Comparison of ENCODE assay signal across 11 cellular contexts in the genomic region with DNA sequence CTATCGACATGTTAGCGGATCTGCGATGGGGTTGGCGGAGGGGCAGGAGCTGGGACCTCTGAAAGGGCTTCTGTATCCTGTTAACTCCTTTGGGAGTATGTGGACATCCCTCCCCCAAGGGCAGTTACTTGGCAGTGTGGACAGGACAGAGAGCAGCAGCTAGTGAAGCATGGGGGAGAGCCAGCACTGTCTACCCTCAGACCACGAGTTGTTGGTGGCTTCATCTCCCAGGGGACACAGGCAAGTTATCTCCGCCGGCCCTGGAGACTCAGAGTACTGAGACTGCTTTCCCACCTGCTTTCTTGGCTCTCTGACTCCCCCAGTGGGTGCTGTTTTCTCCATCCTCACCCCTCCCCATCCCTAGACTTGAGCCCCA. TPM values are rescaled to one million over a fixed set of nuclear protein-coding genes. Genes with fewer than 3 reads are reported as not detected.
DNase-seq lines count a peak whose midpoint lies in the region; ATAC-seq and TF ChIP-seq lines count a peak whose summit lies in the region.
"Had no signal": no experiment of that assay in that cellular context is flagged by ENCODE, and none has a peak within 500 bp of the region (broad histone marks: within the 10 kb centered on the region; RNA-seq: fewer than 3 reads in every experiment).

No MANE protein-coding gene starts in this region.

- no peaks in the 10 kb centered on the region for H4K20me1 ChIP-seq in MM.1S (ENCODE audit: insufficient read depth, low read length)

- H3K36me3 Mint-ChIP-seq in activated T-cell treated with anti-CD3 and anti-CD28 coated beads, Interleukin-2, amount 50 U/mL, for 72 hours (ENCODE audit: insufficient read depth in 2 of 2) = peaks cover 0 to under 1% of the 10 kb centered on the region in 2 donors
- H3K36me3 Mint-ChIP-seq in activated T-cell treated with anti-CD3 and anti-CD28 coated beads, Interleukin-2, amount 50 U/mL, for 4 hours (ENCODE audit: insufficient read depth) = no peaks in the 10 kb centered on the region
- H3K36me3 Mint-ChIP-seq in stimulated activated naive B cell treated with anti-CD40 and anti-IgM and Interleukin-4, amounts not matched to agents 10 μg/mL and 1 μg/mL and 100 μg/mL, for 72 hours = no peaks in the 10 kb centered on the region
- H3K36me3 Mint-ChIP-seq in Calu3 (ENCODE audit: insufficient read depth, unreplicated experiment) = peaks cover 26% of the 10 kb centered on the region
- H3K36me3 Mint-ChIP-seq in activated CD4-positive, alpha-beta T cell treated with anti-CD3 and anti-CD28 coated beads, Interleukin-2, amount 10 ng/mL, durations not matched to agents 24 days and 14 days (ENCODE audit: low read depth) = peaks cover under 1% of the 10 kb centered on the region

- H3K27ac ChIP-seq in MM.1S (ENCODE audit: low read length) (no peak overlapping the region), heart right ventricle (peak overlapping the region in 8 of 10 donors; percentile 19 to 64 (median 40))

- H2AFZ ChIP-seq in MM.1S (ENCODE audit: low read length) = no peak overlapping the region

- H3K4me2 ChIP-seq in MM.1S (ENCODE audit: low read depth, low read length) = peak overlapping the region; percentile 16; the same call in 1 of the 2 replicates

- H3K4me1 Mint-ChIP-seq in activated T-cell treated with anti-CD3 and anti-CD28 coated beads, Interleukin-2, amount 50 U/mL, for 72 hours (ENCODE audit: low read depth) = peaks cover 11% of the 10 kb centered on the region
- no peaks in the 10 kb centered on the region for H3K4me1 Mint-ChIP-seq in activated T-cell treated with anti-CD3 and anti-CD28 coated beads, Interleukin-2, amount 50 U/mL, for 4 hours (ENCODE audit: low read depth)
- peaks cover 16 to 17% of the 10 kb centered on the region in 2 donors for H3K4me1 Mint-ChIP-seq in stimulated activated naive B cell treated with anti-CD40 and anti-IgM and Interleukin-4, amounts not matched to agents 10 μg/mL and 1 μg/mL and 100 μg/mL, for 72 hours
- peaks cover 23% of the 10 kb centered on the region for H3K4me1 Mint-ChIP-seq in Calu3 (ENCODE audit: low read depth, unreplicated experiment)
- H3K4me1 Mint-ChIP-seq in activated CD4-positive, alpha-beta T cell treated with anti-CD3 and anti-CD28 coated beads, Interleukin-2, amount 10 ng/mL, durations not matched to agents 24 days and 14 days = peaks cover 2% of the 10 kb centered on the region

- intact Hi-C loops in heart right ventricle (cut with DNase I) = loop anchor here (1.0 to 10.0 kb wide), 15 partner anchors 47 to 274 kb away; a partner anchor contains a TSS
- intact Hi-C loops in Calu3 (cut with micrococcal nuclease; ENCODE audit: unreplicated experiment) = loop anchor here (1.0 to 5.0 kb wide), 2 partner anchors 101 to 177 kb away; no protein-coding TSS in a partner anchor
- intact Hi-C loops in activated CD4-positive, alpha-beta T cell treated with anti-CD3 and anti-CD28 coated beads, Interleukin-2, amount 10 ng/mL, durations not matched to agents 24 days and 14 days (cut with micrococcal nuclease) = loop anchor here (1.0 to 2.0 kb wide), 2 partner anchors 102 to 178 kb away; no protein-coding TSS in a partner anchor

- H3K36me3 ChIP-seq in MM.1S (replicated peaks; ENCODE audit: insufficient read depth, low read length) (no peaks in the 10 kb centered on the region), heart right ventricle (no peaks in the 10 kb centered on the region)

- no peak overlapping the region for H3K27ac Mint-ChIP-seq in activated T-cell treated with anti-CD3 and anti-CD28 coated beads, Interleukin-2, amount 50 U/mL, for 72 hours
- H3K27ac Mint-ChIP-seq in stimulated activated naive B cell treated with anti-CD40 and anti-IgM and Interleukin-4, amounts not matched to agents 10 μg/mL and 1 μg/mL and 100 μg/mL, for 72 hours = no peak overlapping the region
- no peak overlapping the region for H3K27ac Mint-ChIP-seq in Calu3 (ENCODE audit: unreplicated experiment)
- no peak overlapping the region for H3K27ac Mint-ChIP-seq in activated CD4-positive, alpha-beta T cell treated with anti-CD3 and anti-CD28 coated beads, Interleukin-2, amount 10 ng/mL, durations not matched to agents 24 days and 14 days
- H3K27ac Mint-ChIP-seq: activated T-helper 1 cell treated with anti-CD3 and anti-CD28 coated beads, Interleukin-12 subunit alpha, Interleukin-12 subunit beta, Interleukin-2, Interleukin-4 antibody, amounts not matched to agents 30 ng/mL and 10 ng/mL and 1 ng/mL, durations not matched to agents 14 hours and 24 hours and 36 hours; dendritic cell treated with granulocyte-macrophage colony-stimulating factor and Interleukin-4, amounts not matched to agents 40 ng/mL and 50 ng/mL, for 4 days had no signal

- H3K9me3 ChIP-seq in MM.1S (replicated peaks; ENCODE audit: insufficient read depth, low read length) = no peaks in the 10 kb centered on the region
- no peaks in the 10 kb centered on the region for H3K9me3 ChIP-seq in heart right ventricle

- CTCF ChIA-PET in Calu3 (lab: Charles Lee) = interaction anchor here (0.7 to 3.3 kb wide), 17 partner anchors 9 to 215 kb away, joined by 3 to 78 read pairs (median 3); a partner anchor contains a TSS

- H3K79me2 ChIP-seq in MM.1S (ENCODE audit: low read length) = no peaks in the 10 kb centered on the region

- H3K9me3 Mint-ChIP-seq in activated T-cell treated with anti-CD3 and anti-CD28 coated beads, Interleukin-2, amount 50 U/mL, for 72 hours = no peaks in the 10 kb centered on the region
- no peaks in the 10 kb centered on the region for H3K9me3 Mint-ChIP-seq in activated T-cell treated with anti-CD3 and anti-CD28 coated beads, Interleukin-2, amount 50 U/mL, for 4 hours
- no peaks in the 10 kb centered on the region for H3K9me3 Mint-ChIP-seq in stimulated activated naive B cell treated with anti-CD40 and anti-IgM and Interleukin-4, amounts not matched to agents 10 μg/mL and 1 μg/mL and 100 μg/mL, for 72 hours
- no peaks in the 10 kb centered on the region for H3K9me3 Mint-ChIP-seq in Calu3 (ENCODE audit: low read depth, unreplicated experiment)
- no peaks in the 10 kb centered on the region for H3K9me3 Mint-ChIP-seq in activated CD4-positive, alpha-beta T cell treated with anti-CD3 and anti-CD28 coated beads, Interleukin-2, amount 10 ng/mL, durations not matched to agents 24 days and 14 days
- H3K9me3 Mint-ChIP-seq: activated T-helper 1 cell treated with anti-CD3 and anti-CD28 coated beads, Interleukin-12 subunit alpha, Interleukin-12 subunit beta, Interleukin-2, Interleukin-4 antibody, amounts not matched to agents 30 ng/mL and 10 ng/mL and 1 ng/mL, durations not matched to agents 14 hours and 24 hours and 36 hours; dendritic cell treated with granulocyte-macrophage colony-stimulating factor and Interleukin-4, amounts not matched to agents 40 ng/mL and 50 ng/mL, for 4 days had no signal

- H3K27me3 ChIP-seq in MM.1S (replicated peaks; ENCODE audit: insufficient read depth, low read length) (peaks cover 14% of the 10 kb centered on the region), heart right ventricle (peaks cover 0 to 12% (median 0%) of the 10 kb centered on the region in 7 donors)

- H3F3A ChIP-seq in MM.1S (ENCODE audit: insufficient read depth, low read length) = peaks cover 5% of the 10 kb centered on the region

- no peak for DNase-seq in activated T-cell treated with anti-CD3 and anti-CD28 coated beads, Interleukin-2, amount 50 U/mL, for 72 hours
- DNase-seq in activated T-cell treated with anti-CD3 and anti-CD28 coated beads, Interleukin-2, amount 50 U/mL, for 4 hours = no peak
- DNase-seq in MM.1S (no peak), heart right ventricle (peak in 1 of 2 donors; percentile 9), Calu3 (no peak)
- no peak for DNase-seq in stimulated activated naive B cell treated with anti-CD40 and anti-IgM and Interleukin-4, amounts not matched to agents 10 μg/mL and 1 μg/mL and 100 μg/mL, for 72 hours
- no peak for DNase-seq in activated CD4-positive, alpha-beta T cell treated with anti-CD3 and anti-CD28 coated beads, Interleukin-2, amount 10 ng/mL, durations not matched to agents 24 days and 14 days

- H3K4me1 ChIP-seq in MM.1S (ENCODE audit: low read length) = no peaks in the 10 kb centered on the region
- H3K4me1 ChIP-seq in heart right ventricle = peaks cover 4 to 48% (median 25%) of the 10 kb centered on the region in 9 donors

- TF ChIP-seq CTCF in MM.1S (IDR thresholded peaks at IDR 0.05; ENCODE audit: low read length) (no peak), heart right ventricle (IDR thresholded peaks at IDR 0.05) (no peak), Calu3 (IDR thresholded peaks at IDR 0.05; ENCODE audit: unreplicated experiment) (no peak)

- no peak overlapping the region for H3K4me3 Mint-ChIP-seq in activated T-cell treated with anti-CD3 and anti-CD28 coated beads, Interleukin-2, amount 50 U/mL, for 72 hours
- H3K4me3 Mint-ChIP-seq in activated T-cell treated with anti-CD3 and anti-CD28 coated beads, Interleukin-2, amount 50 U/mL, for 4 hours = no peak overlapping the region
- peak overlapping the region in 1 of 2 donors; percentile 26 for H3K4me3 Mint-ChIP-seq in stimulated activated naive B cell treated with anti-CD40 and anti-IgM and Interleukin-4, amounts not matched to agents 10 μg/mL and 1 μg/mL and 100 μg/mL, for 72 hours
- no peak overlapping the region for H3K4me3 Mint-ChIP-seq in Calu3 (ENCODE audit: low read depth, unreplicated experiment)
- no peak overlapping the region for H3K4me3 Mint-ChIP-seq in activated CD4-positive, alpha-beta T cell treated with anti-CD3 and anti-CD28 coated beads, Interleukin-2, amount 10 ng/mL, durations not matched to agents 24 days and 14 days
- H3K4me3 Mint-ChIP-seq: activated T-helper 1 cell treated with anti-CD3 and anti-CD28 coated beads, Interleukin-12 subunit alpha, Interleukin-12 subunit beta, Interleukin-2, Interleukin-4 antibody, amounts not matched to agents 30 ng/mL and 10 ng/mL and 1 ng/mL, durations not matched to agents 14 hours and 24 hours and 36 hours; dendritic cell treated with granulocyte-macrophage colony-stimulating factor and Interleukin-4, amounts not matched to agents 40 ng/mL and 50 ng/mL, for 4 days had no signal

- ATAC-seq in activated T-cell treated with anti-CD3 and anti-CD28 coated beads, Interleukin-2, amount 50 U/mL, for 72 hours (replicated peaks in 1 of 2) = peak; percentile 2
- ATAC-seq in activated T-cell treated with anti-CD3 and anti-CD28 coated beads, Interleukin-2, amount 50 U/mL, for 4 hours = no peak
- peak in 3 of 8 donors; percentile 10 to 33 (median 22) for ATAC-seq in heart right ventricle
- ATAC-seq in stimulated activated naive B cell treated with anti-CD40 and anti-IgM and Interleukin-4, amounts not matched to agents 10 μg/mL and 1 μg/mL and 100 μg/mL, for 72 hours (replicated peaks) = peak; percentile 49 to 51
- no peak for ATAC-seq in GM21381 (IDR thresholded peaks at IDR 0.05; ENCODE audit: unreplicated experiment)

- H3K4me3 ChIP-seq in MM.1S (ENCODE audit: low read length) (no peak overlapping the region), heart right ventricle (no peak overlapping the region)

- H3K27me3 Mint-ChIP-seq in activated T-cell treated with anti-CD3 and anti-CD28 coated beads, Interleukin-2, amount 50 U/mL, for 72 hours (ENCODE audit: low read depth) = peaks cover 16% of the 10 kb centered on the region
- peaks cover 13% of the 10 kb centered on the region for H3K27me3 Mint-ChIP-seq in activated T-cell treated with anti-CD3 and anti-CD28 coated beads, Interleukin-2, amount 50 U/mL, for 4 hours (ENCODE audit: low read depth)
- peaks cover 20 to 42% of the 10 kb centered on the region in 2 donors for H3K27me3 Mint-ChIP-seq in stimulated activated naive B cell treated with anti-CD40 and anti-IgM and Interleukin-4, amounts not matched to agents 10 μg/mL and 1 μg/mL and 100 μg/mL, for 72 hours
- peaks cover 39% of the 10 kb centered on the region for H3K27me3 Mint-ChIP-seq in Calu3 (ENCODE audit: unreplicated experiment)
- peaks cover 29% of the 10 kb centered on the region for H3K27me3 Mint-ChIP-seq in activated CD4-positive, alpha-beta T cell treated with anti-CD3 and anti-CD28 coated beads, Interleukin-2, amount 10 ng/mL, durations not matched to agents 24 days and 14 days

- no TSS peak for BruUV-seq in Calu3 (replicated peaks; lab: Mats Ljungman, UMichigan)

- 42 to 57% methylated on average over 7 of the region's 7 CpGs for WGBS in heart right ventricle, 2 donors

- no peak overlapping the region for H3K9ac ChIP-seq in MM.1S (ENCODE audit: low read length)

- H3K9me2 ChIP-seq in MM.1S (replicated peaks; ENCODE audit: insufficient read depth, low read length) = no peaks in the 10 kb centered on the region

RNA-seq across cellular contexts. Expression of a gene that starts 5.3 kb away (rescaled TPM):
- total RNA-seq in activated T-cell treated with anti-CD3 and anti-CD28 coated beads, Interleukin-2, amount 50 U/mL, for 72 hours = not detected
- total RNA-seq in activated T-cell treated with anti-CD3 and anti-CD28 coated beads, Interleukin-2, amount 50 U/mL, for 4 hours = not detected
- total RNA-seq in heart right ventricle (1 to 10 TPM; 3.1 to 8.6 (median 7.4) TPM), Calu3 (2022) (not detected in 2 replicates)
- 1 to 10 TPM; 2.1 to 6.1 TPM for polyA plus RNA-seq in heart right ventricle
- total RNA-seq in activated CD4-positive, alpha-beta T cell treated with anti-CD3 and anti-CD28 coated beads, Interleukin-2, amount 10 ng/mL, durations not matched to agents 24 days and 14 days = not detected in 2 replicates
- total RNA-seq: activated T-helper 1 cell treated with anti-CD3 and anti-CD28 coated beads, Interleukin-12 subunit alpha, Interleukin-12 subunit beta, Interleukin-2, Interleukin-4 antibody, amounts not matched to agents 30 ng/mL and 10 ng/mL and 1 ng/mL, durations not matched to agents 14 hours and 24 hours and 36 hours had no signal

RNA-seq across cellular contexts. Expression of a gene that starts 21.3 kb away (rescaled TPM):
- 100 to 1,000 TPM; 123 to 132 TPM for total RNA-seq in activated T-cell treated with anti-CD3 and anti-CD28 coated beads, Interleukin-2, amount 50 U/mL, for 72 hours
- 100 to 1,000 TPM; 257 to 303 (median 269) TPM for total RNA-seq in activated T-cell treated with anti-CD3 and anti-CD28 coated beads, Interleukin-2, amount 50 U/mL, for 4 hours
- total RNA-seq in heart right ventricle = 10 to 100 TPM; 52.3 to 78.2 (median 62.9) TPM
- 10 to 100 TPM; 21.6 to 54.5 TPM for polyA plus RNA-seq in heart right ventricle
- total RNA-seq in Calu3 (2022) = 197 and 202 TPM in 2 replicates
- 244 and 262 TPM in 2 replicates for total RNA-seq in activated CD4-positive, alpha-beta T cell treated with anti-CD3 and anti-CD28 coated beads, Interleukin-2, amount 10 ng/mL, durations not matched to agents 24 days and 14 days

RNA-seq across cellular contexts. Expression of a gene that starts 27.0 kb away (rescaled TPM):
- total RNA-seq in activated T-cell treated with anti-CD3 and anti-CD28 coated beads, Interleukin-2, amount 50 U/mL, for 72 hours = 10 to 100 TPM; 33.0 to 48.1 TPM
- total RNA-seq in activated T-cell treated with anti-CD3 and anti-CD28 coated beads, Interleukin-2, amount 50 U/mL, for 4 hours = 1 to 10 TPM; 2.4 to 4.8 (median 3.7) TPM
- total RNA-seq in heart right ventricle (1 to 10 TPM in 3 of 10 donors, under 1 TPM in 6, not detected in 1; 0.11 to 4.3 (median 0.20) TPM), Calu3 (2022) (72.8 and 84.6 TPM in 2 replicates)
- under 1 TPM; 0.04 to 0.80 TPM for polyA plus RNA-seq in heart right ventricle
- 42.1 and 42.7 TPM in 2 replicates for total RNA-seq in activated CD4-positive, alpha-beta T cell treated with anti-CD3 and anti-CD28 coated beads, Interleukin-2, amount 10 ng/mL, durations not matched to agents 24 days and 14 days

RNA-seq across cellular contexts. Expression of a gene that starts 47.5 kb away (rescaled TPM):
- 1 to 10 TPM in 1 of 2 donors, under 1 TPM in 1; 0.94 to 2.0 TPM for total RNA-seq in activated T-cell treated with anti-CD3 and anti-CD28 coated beads, Interleukin-2, amount 50 U/mL, for 72 hours
- total RNA-seq in activated T-cell treated with anti-CD3 and anti-CD28 coated beads, Interleukin-2, amount 50 U/mL, for 4 hours = not detected
- 10 to 100 TPM in 2 of 10 donors, 1 to 10 TPM in 5, under 1 TPM in 3; 0.37 to 25.6 (median 1.1) TPM for total RNA-seq in heart right ventricle
- 10 to 100 TPM in 1 of 2 donors, 1 to 10 TPM in 1; 2.2 to 12.7 TPM for polyA plus RNA-seq in heart right ventricle
- 1.3 and 1.5 TPM in 2 replicates for total RNA-seq in Calu3 (2022)
- total RNA-seq in activated CD4-positive, alpha-beta T cell treated with anti-CD3 and anti-CD28 coated beads, Interleukin-2, amount 10 ng/mL, durations not matched to agents 24 days and 14 days = 0.21 and 0.42 TPM in 2 replicates
- polyA plus RNA-seq: aorta had no signal

Comparison
In these comparisons a context has a peak if more than half of its experiments do, and no peak if none do; other contexts are left out.
1. ATAC-seq: peak in activated T-cell treated with anti-CD3 and anti-CD28 coated beads, Interleukin-2, amount 50 U/mL, for 72 hours (2 of 2) and stimulated activated naive B cell treated with anti-CD40 and anti-IgM and Interleukin-4, amounts not matched to agents 10 μg/mL and 1 μg/mL and 100 μg/mL, for 72 hours (2 of 2); none in activated T-cell treated with anti-CD3 and anti-CD28 coated beads, Interleukin-2, amount 50 U/mL, for 4 hours (0 of 2) and GM21381 (single experiment).